ENCODE assay signal across 9 cellular contexts in the genomic region with DNA sequence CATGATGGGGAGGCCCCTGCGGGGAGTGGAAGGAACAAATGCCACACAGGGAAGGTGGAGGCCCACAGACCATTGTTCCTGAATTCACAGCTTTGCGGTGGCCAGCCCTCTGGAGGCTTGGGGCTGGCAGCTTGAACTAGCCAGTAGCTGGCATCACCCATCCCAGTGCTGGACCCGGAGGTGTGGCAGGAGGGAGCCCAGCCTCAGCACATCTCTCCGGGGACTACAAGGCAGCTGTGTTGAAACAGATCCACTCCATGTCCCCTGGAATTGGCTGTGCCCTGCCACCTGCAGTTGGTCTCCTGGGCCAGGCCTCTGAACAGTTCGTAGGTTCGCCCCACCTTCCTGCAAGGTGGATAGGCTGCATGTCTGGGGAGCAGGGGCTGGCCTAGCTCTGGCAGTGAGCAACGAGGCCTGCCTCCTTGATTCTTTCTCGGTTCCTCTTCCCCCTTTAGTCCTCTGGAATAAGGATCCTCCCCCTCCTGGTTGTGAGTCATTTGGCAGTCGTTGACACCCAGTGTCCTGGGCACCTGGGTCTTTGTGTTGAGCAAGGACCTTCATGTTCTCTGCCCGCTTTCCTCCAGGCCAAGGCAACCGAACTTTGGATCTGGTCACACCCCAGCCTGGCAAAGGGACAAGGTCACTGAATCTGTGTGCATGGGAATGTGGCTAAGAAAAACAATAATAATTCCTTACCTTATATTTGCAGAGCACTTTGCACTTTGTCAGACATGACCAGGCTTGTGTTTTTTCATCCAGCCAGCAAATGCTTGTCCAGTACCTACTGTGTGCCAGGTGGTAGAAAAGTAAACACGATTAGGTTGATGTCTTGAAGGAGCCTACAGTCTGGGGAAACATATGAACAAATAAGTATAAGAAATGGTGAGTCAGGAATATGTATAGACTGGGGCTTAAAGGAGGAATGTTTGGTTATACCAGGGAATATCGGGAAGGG. TPM values are rescaled to one million over a fixed set of nuclear protein-coding genes. Genes with fewer than 3 reads are reported as not detected.
A peak's percentile ranks its signal among the peaks of the same experiment; 100 is the strongest.
DNase-seq lines count a peak whose midpoint lies in the region; TF ChIP-seq lines count a peak whose summit lies in the region.
"Had no signal": no experiment of that assay in that cellular context is flagged by ENCODE, and none has a peak within 500 bp of the region (broad histone marks: within the 10 kb centered on the region; RNA-seq: fewer than 3 reads in every experiment).

No MANE protein-coding gene starts in this region.

- H3K36me3 Mint-ChIP-seq in activated naive CD8-positive, alpha-beta T cell treated with anti-CD3 and anti-CD28 coated beads for 36 hours, result peaks cover 6% of the 10 kb centered on the region

- 41 to 56% methylated on average over 12 to 13 of the region's 13 CpGs for WGBS in lower leg skin, 2 donors

- intact Hi-C loops in lower leg skin (cut with DNase I; ENCODE audit: low total_unique reads), result no loop called here

- DNase-seq in A172 (ENCODE audit: low spot score) (peak; percentile 67), HT-29 (ENCODE audit: low spot score) (peak; percentile 78), astrocyte of the spinal cord (ENCODE audit: low read depth, low spot score) (peak; percentile 46), lower leg skin (ENCODE audit: low spot score in 2 of 2) (peak; percentile 78 to 94), activated gamma-delta T cell treated with Interleukin-2 at 50 U/mL for 16 hours (no peak), NCI-H774 (lab: John Stamatoyannopoulos, UW) (no peak), NCI-H1436 treated with DMSO at 0.1 percent for 48 hours (lab: John Stamatoyannopoulos, UW) (no peak)
- no peak for DNase-seq in activated naive CD8-positive, alpha-beta T cell treated with anti-CD3 and anti-CD28 coated beads for 36 hours
- DNase-seq: NCI-H1930 had no signal

- H3K4me1 Mint-ChIP-seq in activated naive CD8-positive, alpha-beta T cell treated with anti-CD3 and anti-CD28 coated beads for 36 hours, result peaks cover 8% of the 10 kb centered on the region

- H3K4me3 ChIP-seq in astrocyte of the spinal cord (ENCODE audit: low read depth, low read length) (no peak overlapping the region), lower leg skin (ENCODE audit: low read depth, poor library complexity, severe bottlenecking) (no peak overlapping the region)

- no peak for TF ChIP-seq CTCF in astrocyte of the spinal cord (IDR thresholded peaks at IDR 0.05; ENCODE audit: low read depth, low read length)
- no peak for TF ChIP-seq CTCF in lower leg skin (IDR thresholded peaks at IDR 0.05)

- H3K27ac Mint-ChIP-seq in activated naive CD8-positive, alpha-beta T cell treated with anti-CD3 and anti-CD28 coated beads for 36 hours, result no peak overlapping the region

- H3K27me3 Mint-ChIP-seq in activated naive CD8-positive, alpha-beta T cell treated with anti-CD3 and anti-CD28 coated beads for 36 hours, result no peaks in the 10 kb centered on the region

- H3K4me3 Mint-ChIP-seq in activated naive CD8-positive, alpha-beta T cell treated with anti-CD3 and anti-CD28 coated beads for 36 hours, result no peak overlapping the region

- H3K9me3 Mint-ChIP-seq in activated naive CD8-positive, alpha-beta T cell treated with anti-CD3 and anti-CD28 coated beads for 36 hours, result no peaks in the 10 kb centered on the region

- in situ Hi-C loops in astrocyte of the spinal cord (cut with HindIII; ENCODE audit: low sequenced_read_pairs), result no loop called here

- no peak for TF ChIP-seq POLR2A in lower leg skin (IDR thresholded peaks at IDR 0.05)

RNA-seq across cellular contexts. Expression of a gene that starts 29.6 kb away (rescaled TPM):
- 14.4 and 22.0 TPM in 2 replicates for total RNA-seq in A172 (2014; rRNA removed; shearing (Covaris generic))
- total RNA-seq in HT-29 (2014; rRNA removed; shearing (Covaris generic)), result 21.2 and 23.5 TPM in 2 replicates
- total RNA-seq in lower leg skin, result 10 to 100 TPM; 42.3 to 54.9 (median 43.4) TPM
- 10 to 100 TPM; 55.0 to 56.6 TPM for total RNA-seq in activated naive CD8-positive, alpha-beta T cell treated with anti-CD3 and anti-CD28 coated beads for 36 hours

RNA-seq across cellular contexts. Expression of a gene that starts 55.0 kb away (rescaled TPM):
- total RNA-seq in A172 (2014; rRNA removed; shearing (Covaris generic)), result 211 and 213 TPM in 2 replicates
- 92.6 and 110 TPM in 2 replicates for total RNA-seq in HT-29 (2014; rRNA removed; shearing (Covaris generic))
- 10 to 100 TPM; 32.4 to 43.3 (median 36.1) TPM for total RNA-seq in lower leg skin
- total RNA-seq in activated naive CD8-positive, alpha-beta T cell treated with anti-CD3 and anti-CD28 coated beads for 36 hours, result 10 to 100 TPM; 41.2 to 42.3 TPM

Comparison
In these comparisons a context has a peak if more than half of its experiments do, and no peak if none do; other contexts are left out.
1. DNase-seq: peak in A172 (single experiment), HT-29 (single experiment), astrocyte of the spinal cord (single experiment) and lower leg skin (2 of 2); none in activated gamma-delta T cell treated with Interleukin-2 at 50 U/mL for 16 hours (single experiment), NCI-H774 (single experiment), NCI-H1436 treated with DMSO at 0.1 percent for 48 hours (single experiment) and activated naive CD8-positive, alpha-beta T cell treated with anti-CD3 and anti-CD28 coated beads for 36 hours (single experiment).